Comparison of ENCODE assay signal across 16 cellular contexts in genomic region chr1:5953386-5953785, GRCh38. TPM values are rescaled to one million over a fixed set of nuclear protein-coding genes. Genes with fewer than 3 reads are reported as not detected.
DNase-seq lines count a peak whose midpoint lies in the region; ATAC-seq and TF ChIP-seq lines count a peak whose summit lies in the region.
"Had no signal": no experiment of that assay in that cellular context is flagged by ENCODE, and none has a peak within 500 bp of the region (broad histone marks: within the 10 kb centered on the region; RNA-seq: fewer than 3 reads in every experiment).

No MANE protein-coding gene starts in this region.

- peaks cover 24% of the 10 kb centered on the region for H3K4me1 Mint-ChIP-seq in activated naive CD4-positive, alpha-beta T cell treated with anti-CD3 and anti-CD28 coated beads, Interleukin-2, amount 10 ng/mL, durations not matched to agents 7 days and 5 days
- H3K4me1 Mint-ChIP-seq in type B pancreatic cell (ENCODE audit: unreplicated experiment) = no peaks in the 10 kb centered on the region
- peaks cover 15% of the 10 kb centered on the region for H3K4me1 Mint-ChIP-seq in activated CD4-positive, alpha-beta T cell treated with anti-CD3 and anti-CD28 coated beads for 36 hours
- H3K4me1 Mint-ChIP-seq: GM23338 had no signal

- no peak overlapping the region for H3K4me3 Mint-ChIP-seq in activated naive CD4-positive, alpha-beta T cell treated with anti-CD3 and anti-CD28 coated beads, Interleukin-2, amount 10 ng/mL, durations not matched to agents 7 days and 5 days
- no peak overlapping the region for H3K4me3 Mint-ChIP-seq in type B pancreatic cell
- no peak overlapping the region for H3K4me3 Mint-ChIP-seq in activated CD4-positive, alpha-beta T cell treated with anti-CD3 and anti-CD28 coated beads for 36 hours
- H3K4me3 Mint-ChIP-seq: CD4-positive, CD25-positive, alpha-beta regulatory T cell; GM23338 had no signal

- no peaks in the 10 kb centered on the region for H3K27me3 Mint-ChIP-seq in activated naive CD4-positive, alpha-beta T cell treated with anti-CD3 and anti-CD28 coated beads, Interleukin-2, amount 10 ng/mL, durations not matched to agents 7 days and 5 days
- no peaks in the 10 kb centered on the region for H3K27me3 Mint-ChIP-seq in type B pancreatic cell
- H3K27me3 Mint-ChIP-seq in activated CD4-positive, alpha-beta T cell treated with anti-CD3 and anti-CD28 coated beads for 36 hours = no peaks in the 10 kb centered on the region
- H3K27me3 Mint-ChIP-seq: CD4-positive, CD25-positive, alpha-beta regulatory T cell had no signal

- H4K20me1 ChIP-seq in osteoblast (ENCODE audit: insufficient read depth, low read length) = no peaks in the 10 kb centered on the region

- ATAC-seq in left lobe of liver = no peak
- no peak for ATAC-seq in activated CD4-positive, alpha-beta T cell treated with anti-CD3 and anti-CD28 coated beads for 36 hours
- ATAC-seq: GM12878, GM23338 had no signal

- peak; percentile 3 for DNase-seq in activated naive CD4-positive, alpha-beta T cell treated with anti-CD3 and anti-CD28 coated beads, Interleukin-2, amount 10 ng/mL, durations not matched to agents 7 days and 5 days
- no peak for DNase-seq in activated naive CD4-positive, alpha-beta T cell treated with anti-CD3 and anti-CD28 coated beads, Interleukin-2, amount 50 U/mL, for 16 hours
- DNase-seq in left lobe of liver (ENCODE audit: low spot score) (peak; percentile 22), osteoblast (ENCODE audit: insufficient read length, low spot score, missing footprints) (peak; percentile 22), type B pancreatic cell (ENCODE audit: extremely low spot score, unreplicated experiment) (peak; percentile 49), pons (ENCODE audit: low spot score) (no peak), HPDE6-E6E7 (ENCODE audit: extremely low spot score) (no peak)
- DNase-seq in activated CD4-positive, alpha-beta T cell treated with anti-CD3 and anti-CD28 coated beads for 36 hours = no peak
- DNase-seq: ACHN; CD4-positive, CD25-positive, alpha-beta regulatory T cell; DMS 273 treated with DMSO at 0.1 percent for 48 hours; H7 had no signal

- no peaks in the 10 kb centered on the region for H3K9me3 Mint-ChIP-seq in activated naive CD4-positive, alpha-beta T cell treated with anti-CD3 and anti-CD28 coated beads, Interleukin-2, amount 10 ng/mL, durations not matched to agents 7 days and 5 days
- no peaks in the 10 kb centered on the region for H3K9me3 Mint-ChIP-seq in type B pancreatic cell
- H3K9me3 Mint-ChIP-seq in activated CD4-positive, alpha-beta T cell treated with anti-CD3 and anti-CD28 coated beads for 36 hours (ENCODE audit: low read depth) = no peaks in the 10 kb centered on the region
- H3K9me3 Mint-ChIP-seq: CD4-positive, CD25-positive, alpha-beta regulatory T cell; GM23338 had no signal

- H3K27ac Mint-ChIP-seq in activated naive CD4-positive, alpha-beta T cell treated with anti-CD3 and anti-CD28 coated beads, Interleukin-2, amount 10 ng/mL, durations not matched to agents 7 days and 5 days = no peak overlapping the region
- H3K27ac Mint-ChIP-seq in type B pancreatic cell = no peak overlapping the region
- H3K27ac Mint-ChIP-seq in activated CD4-positive, alpha-beta T cell treated with anti-CD3 and anti-CD28 coated beads for 36 hours = no peak overlapping the region
- H3K27ac Mint-ChIP-seq: GM23338 had no signal

- H3K36me3 ChIP-seq in osteoblast (ENCODE audit: insufficient read depth, low read length) = peaks cover 11% of the 10 kb centered on the region

- no peaks in the 10 kb centered on the region for H3K27me3 ChIP-seq in osteoblast (ENCODE audit: insufficient read depth, low read length)
- H3K27me3 ChIP-seq: BLaER1 treated with 17β-estradiol and CSF1 and Interleukin-3, amounts not matched to agents 10 nM and 100 nM had no signal

- no peak overlapping the region for H2AFZ ChIP-seq in osteoblast (ENCODE audit: low read length)
- H2AFZ ChIP-seq: GM23338 had no signal

- peaks cover 30% of the 10 kb centered on the region for H3K36me3 Mint-ChIP-seq in activated naive CD4-positive, alpha-beta T cell treated with anti-CD3 and anti-CD28 coated beads, Interleukin-2, amount 10 ng/mL, durations not matched to agents 7 days and 5 days
- H3K36me3 Mint-ChIP-seq in type B pancreatic cell = peaks cover 31% of the 10 kb centered on the region
- H3K36me3 Mint-ChIP-seq in activated CD4-positive, alpha-beta T cell treated with anti-CD3 and anti-CD28 coated beads for 36 hours (ENCODE audit: low read depth) = peaks cover 13% of the 10 kb centered on the region

- CTCF ChIA-PET in activated naive CD4-positive, alpha-beta T cell treated with anti-CD3 and anti-CD28 coated beads, Interleukin-2, amount 10 ng/mL, durations not matched to agents 7 days and 5 days (lab: Charles Lee) = no interaction called here
- CTCF ChIA-PET in activated CD4-positive, alpha-beta T cell treated with anti-CD3 and anti-CD28 coated beads for 36 hours (lab: Charles Lee) = no interaction called here

- H3K4me2 ChIP-seq in osteoblast (ENCODE audit: insufficient read depth, low read length) = no peak overlapping the region
- H3K4me2 ChIP-seq: BLaER1 treated with 17β-estradiol and CSF1 and Interleukin-3, amounts not matched to agents 10 nM and 100 nM; GM23338 had no signal

- POLR2A ChIA-PET in activated CD4-positive, alpha-beta T cell treated with anti-CD3 and anti-CD28 coated beads for 36 hours (lab: Charles Lee) = no interaction called here

- no peaks in the 10 kb centered on the region for H3K9me3 ChIP-seq in osteoblast (ENCODE audit: low read depth, low read length)
- H3K9me3 ChIP-seq: BLaER1 treated with 17β-estradiol and CSF1 and Interleukin-3, amounts not matched to agents 10 nM and 100 nM had no signal

- intact Hi-C loops in activated CD4-positive, alpha-beta T cell treated with anti-CD3 and anti-CD28 coated beads for 36 hours (cut with DNase I, micrococcal nuclease) = no loop called here

- H3K27ac ChIP-seq in osteoblast (ENCODE audit: low read depth, low read length) = no peak overlapping the region
- H3K27ac ChIP-seq: BLaER1 treated with 17β-estradiol and CSF1 and Interleukin-3, amounts not matched to agents 10 nM and 100 nM; HL-60 had no signal

- TF ChIP-seq CTCF in osteoblast (IDR thresholded peaks at IDR 0.05; ENCODE audit: extremely low read depth, low read depth, low read length) (no peak), type B pancreatic cell (conservative IDR thresholded peaks at IDR 0.05) (no peak)

- no peaks in the 10 kb centered on the region for H3K4me1 ChIP-seq in osteoblast (ENCODE audit: insufficient read depth, low read length)

- H3K4me3 ChIP-seq in osteoblast (ENCODE audit: insufficient read depth, low read length) = no peak overlapping the region
- H3K4me3 ChIP-seq: BLaER1 treated with 17β-estradiol and CSF1 and Interleukin-3, amounts not matched to agents 10 nM and 100 nM; GM12878; GM23338 had no signal

- no peaks in the 10 kb centered on the region for H3K79me2 ChIP-seq in osteoblast (ENCODE audit: insufficient read depth, low read length)

RNA-seq across cellular contexts. Expression of gene NPHP4, which starts 38.8 kb away (rescaled TPM):
- total RNA-seq in left lobe of liver (4.5 TPM), osteoblast (6.5 and 8.0 TPM in 2 replicates), type B pancreatic cell (ENCODE audit: low replicate concordance) (10.3 and 21.7 TPM in 2 replicates)
- 10 to 100 TPM; 12.9 to 14.1 TPM for total RNA-seq in activated CD4-positive, alpha-beta T cell treated with anti-CD3 and anti-CD28 coated beads for 36 hours

Comparison
In these comparisons a context has a peak if more than half of its experiments do, and no peak if none do; other contexts are left out.
1. DNase-seq: peak in activated naive CD4-positive, alpha-beta T cell treated with anti-CD3 and anti-CD28 coated beads, Interleukin-2, amount 10 ng/mL, durations not matched to agents 7 days and 5 days (single experiment), left lobe of liver (single experiment), osteoblast (single experiment) and type B pancreatic cell (single experiment); none in activated naive CD4-positive, alpha-beta T cell treated with anti-CD3 and anti-CD28 coated beads, Interleukin-2, amount 50 U/mL, for 16 hours (single experiment), activated CD4-positive, alpha-beta T cell treated with anti-CD3 and anti-CD28 coated beads for 36 hours (single experiment), pons (single experiment) and HPDE6-E6E7 (single experiment).